In the genomic region with DNA sequence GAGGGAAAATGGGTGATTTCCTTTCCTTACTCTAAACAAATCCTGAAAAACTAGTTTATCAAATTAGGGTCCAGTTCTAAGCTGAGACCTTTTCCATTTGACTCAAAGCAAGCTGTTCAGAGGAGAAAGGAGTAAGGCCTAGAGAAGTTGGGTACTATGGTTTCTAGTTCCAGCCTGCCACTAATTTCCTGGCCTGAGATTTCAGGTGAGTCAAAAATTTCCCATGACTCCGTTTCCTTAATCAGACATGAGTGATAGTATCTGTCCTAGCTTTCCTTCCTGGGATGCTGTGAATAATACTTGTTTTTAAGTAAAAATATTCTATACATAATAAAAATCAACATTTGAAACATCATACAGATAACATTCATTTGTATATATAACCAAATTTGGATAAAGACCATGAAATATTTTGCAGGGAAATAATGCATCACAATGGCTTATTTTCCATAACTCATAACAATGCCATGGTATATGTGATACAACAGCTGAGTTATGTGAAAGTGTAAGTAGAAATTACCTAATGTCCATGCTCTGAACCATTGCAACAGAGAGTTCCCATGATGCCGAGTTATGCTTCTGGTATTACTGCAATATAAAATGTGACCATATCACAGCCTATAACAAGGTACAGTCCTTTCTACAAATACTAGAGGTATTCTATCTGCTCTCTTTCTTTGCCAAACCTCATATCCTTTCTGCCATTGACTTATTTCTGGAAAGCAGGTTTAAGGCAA, we compare ENCODE assay signal across 13 cellular contexts.
DNase-seq lines count a peak whose midpoint lies in the region; ATAC-seq lines count a peak whose summit lies in the region.
"Had no signal": no experiment of that assay in that cellular context is flagged by ENCODE, and none has a peak within 500 bp of the region (broad histone marks: within the 10 kb centered on the region; RNA-seq: fewer than 3 reads in every experiment).

No MANE protein-coding gene starts in this region.

- H3K27ac Mint-ChIP-seq in stimulated activated naive B cell treated with anti-CD40 and anti-IgM and Interleukin-4, amounts not matched to agents 10 μg/mL and 1 μg/mL and 100 μg/mL, for 72 hours: no peak overlapping the region
- H3K27ac Mint-ChIP-seq: stimulated activated naive CD8-positive, alpha-beta T cell treated with anti-CD3 and anti-CD28 coated beads, Interleukin-15, Interleukin-2, amounts not matched to agents 100 ng/mL and 50 ng/mL, for 24 hours had no signal

- intact Hi-C loops in right cardiac atrium (cut with DNase I): no loop called here

- H3K9me3 Mint-ChIP-seq in stimulated activated naive B cell treated with anti-CD40 and anti-IgM and Interleukin-4, amounts not matched to agents 10 μg/mL and 1 μg/mL and 100 μg/mL, for 72 hours: no peaks in the 10 kb centered on the region
- H3K9me3 Mint-ChIP-seq: stimulated activated naive CD8-positive, alpha-beta T cell treated with anti-CD3 and anti-CD28 coated beads, Interleukin-15, Interleukin-2, amounts not matched to agents 100 ng/mL and 50 ng/mL, for 24 hours had no signal

- no peaks in the 10 kb centered on the region for H3K4me1 ChIP-seq in right cardiac atrium (ENCODE audit: control insufficient read depth, insufficient read depth, low read length)
- H3K4me1 ChIP-seq: SJSA1, spleen had no signal

- no peak overlapping the region for H3K4me3 ChIP-seq in right cardiac atrium (ENCODE audit: low read length)
- H3K4me3 ChIP-seq: gastrocnemius medialis, SJSA1, spleen had no signal

- no peaks in the 10 kb centered on the region for H3K27me3 Mint-ChIP-seq in stimulated activated naive B cell treated with anti-CD40 and anti-IgM and Interleukin-4, amounts not matched to agents 10 μg/mL and 1 μg/mL and 100 μg/mL, for 72 hours
- H3K27me3 Mint-ChIP-seq: stimulated activated naive CD8-positive, alpha-beta T cell treated with anti-CD3 and anti-CD28 coated beads, Interleukin-15, Interleukin-2, amounts not matched to agents 100 ng/mL and 50 ng/mL, for 24 hours had no signal

- H3K9me3 ChIP-seq in right cardiac atrium (ENCODE audit: control insufficient read depth, low read length): no peaks in the 10 kb centered on the region
- H3K9me3 ChIP-seq: gastrocnemius medialis, SJSA1, spleen had no signal

- no peaks in the 10 kb centered on the region for H3K27me3 ChIP-seq in right cardiac atrium (ENCODE audit: control insufficient read depth, insufficient read depth)
- H3K27me3 ChIP-seq: gastrocnemius medialis, SJSA1, spleen had no signal

- ATAC-seq in GM19035 (IDR thresholded peaks at IDR 0.05; ENCODE audit: unreplicated experiment): peak; percentile 79
- peak; percentile 52 for ATAC-seq in HG02840 (IDR thresholded peaks at IDR 0.05; ENCODE audit: low FRiP score, unreplicated experiment)
- ATAC-seq in stimulated activated naive B cell treated with anti-CD40 and anti-IgM and Interleukin-4, amounts not matched to agents 10 μg/mL and 1 μg/mL and 100 μg/mL, for 72 hours (replicated peaks): no peak
- ATAC-seq in right cardiac atrium: no peak

- no peaks in the 10 kb centered on the region for H3K4me1 Mint-ChIP-seq in stimulated activated naive B cell treated with anti-CD40 and anti-IgM and Interleukin-4, amounts not matched to agents 10 μg/mL and 1 μg/mL and 100 μg/mL, for 72 hours

- DNase-seq in AML-193 (lab: John Stamatoyannopoulos, UW) (peak; percentile 39 to 43), LHCN-M2 (ENCODE audit: low read depth) (peak; percentile 30), NOMO-1 treated with DMSO at 0.1 percent for 48 hours (lab: John Stamatoyannopoulos, UW; ENCODE audit: unreplicated experiment) (no peak), NCI-H2171 treated with DMSO at 0.1 percent for 48 hours (lab: John Stamatoyannopoulos, UW) (no peak), right cardiac atrium (no peak)
- DNase-seq in stimulated activated naive B cell treated with anti-CD40 and anti-IgM and Interleukin-4, amounts not matched to agents 10 μg/mL and 1 μg/mL and 100 μg/mL, for 72 hours: no peak
- DNase-seq: gastrocnemius medialis, NCI-H2171, spleen had no signal

- no peak overlapping the region for H3K27ac ChIP-seq in right cardiac atrium (ENCODE audit: low read length)
- H3K27ac ChIP-seq: gastrocnemius medialis, SJSA1, spleen had no signal

- no peak overlapping the region for H3K4me3 Mint-ChIP-seq in stimulated activated naive B cell treated with anti-CD40 and anti-IgM and Interleukin-4, amounts not matched to agents 10 μg/mL and 1 μg/mL and 100 μg/mL, for 72 hours
- H3K4me3 Mint-ChIP-seq: stimulated activated naive CD8-positive, alpha-beta T cell treated with anti-CD3 and anti-CD28 coated beads, Interleukin-15, Interleukin-2, amounts not matched to agents 100 ng/mL and 50 ng/mL, for 24 hours had no signal

- no peaks in the 10 kb centered on the region for H3K36me3 Mint-ChIP-seq in stimulated activated naive B cell treated with anti-CD40 and anti-IgM and Interleukin-4, amounts not matched to agents 10 μg/mL and 1 μg/mL and 100 μg/mL, for 72 hours

- WGBS in right cardiac atrium: 86% methylated on average over 2 of the region's 2 CpGs

Comparison
In these comparisons a context has a peak if more than half of its experiments do, and no peak if none do; other contexts are left out.
1. DNase-seq: peak in AML-193 (2 of 2) and LHCN-M2 (single experiment); none in NOMO-1 treated with DMSO at 0.1 percent for 48 hours (single experiment), NCI-H2171 treated with DMSO at 0.1 percent for 48 hours (single experiment), stimulated activated naive B cell treated with anti-CD40 and anti-IgM and Interleukin-4, amounts not matched to agents 10 μg/mL and 1 μg/mL and 100 μg/mL, for 72 hours (single experiment) and right cardiac atrium (0 of 3).
2. ATAC-seq: peak in GM19035 (single experiment) and HG02840 (single experiment); none in stimulated activated naive B cell treated with anti-CD40 and anti-IgM and Interleukin-4, amounts not matched to agents 10 μg/mL and 1 μg/mL and 100 μg/mL, for 72 hours (0 of 2) and right cardiac atrium (0 of 2).